21 cellular contexts compared by ENCODE assay signal in the genomic region with DNA sequence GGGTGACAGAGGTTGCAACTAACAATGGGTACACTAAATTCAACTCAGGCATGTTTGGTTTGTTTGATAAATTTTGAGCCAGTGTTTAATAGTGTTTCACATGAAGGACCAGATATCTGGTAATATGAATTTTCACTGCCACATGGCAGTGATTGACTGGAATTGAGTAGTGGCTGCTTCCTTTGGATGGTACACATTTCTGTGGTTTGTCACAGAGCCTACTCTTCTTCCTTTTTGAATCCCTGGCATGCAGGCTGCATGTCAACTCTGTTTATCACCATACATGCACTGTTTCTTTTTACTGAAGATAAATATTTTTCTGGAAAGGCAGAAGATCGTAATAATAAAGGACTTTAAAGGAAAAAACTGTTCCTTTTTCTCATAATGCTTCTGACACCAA.
"Had no signal": no experiment of that assay in that cellular context is flagged by ENCODE, and none has a peak within 500 bp of the region (broad histone marks: within the 10 kb centered on the region; RNA-seq: fewer than 3 reads in every experiment).

No MANE protein-coding gene starts in this region.

- H3K9ac ChIP-seq: parathyroid adenoma had no signal

- H3K4me1 ChIP-seq: parathyroid adenoma, sigmoid colon had no signal

- H3K79me2 ChIP-seq: parathyroid adenoma had no signal

- ATAC-seq: activated CD8-positive, alpha-beta T cell treated with anti-CD3 and anti-CD28 coated beads for 36 hours; activated T-helper 17 cell treated with anti-CD3 and anti-CD28 coated beads, Interleukin-2, amount 50 U/mL, for 72 hours; gastroesophageal sphincter; heart left ventricle; left ventricle myocardium superior; mucosa of descending colon; naive thymus-derived CD8-positive, alpha-beta T cell had no signal

- H2AFZ ChIP-seq: parathyroid adenoma had no signal

- H3K9me3 ChIP-seq: mucosa of descending colon, sigmoid colon had no signal

- H3K27me3 ChIP-seq: gastroesophageal sphincter, heart left ventricle, sigmoid colon, tibial artery had no signal

- H3K27ac ChIP-seq: gastroesophageal sphincter, heart left ventricle, parathyroid adenoma, sigmoid colon, tibial artery had no signal

- H3K4me3 ChIP-seq: gastroesophageal sphincter, heart left ventricle, mucosa of descending colon, sigmoid colon, tibial artery had no signal

- DNase-seq: activated CD4-positive, alpha-beta T cell treated with anti-CD3 and anti-CD28 coated beads, Interleukin-2, amount 10 ng/mL, durations not matched to agents 24 days and 14 days; activated CD4-positive, CD25-positive, alpha-beta regulatory T cell; activated CD8-positive, alpha-beta T cell treated with anti-CD3 and anti-CD28 coated beads for 36 hours; activated naive CD4-positive, alpha-beta T cell; activated naive CD8-positive, alpha-beta T cell treated with anti-CD3 and anti-CD28 coated beads, Interleukin-2, amount 10 ng/mL, durations not matched to agents 7 days and 5 days; activated T-cell treated with anti-CD3 and anti-CD28 coated beads, Interleukin-2, amount 50 U/mL, for 1 hour; caudate nucleus; heart left ventricle; left ventricle myocardium superior; mucosa of descending colon; naive thymus-derived CD8-positive, alpha-beta T cell; sigmoid colon; stimulated activated CD4-positive, alpha-beta T cell treated with anti-CD3 and anti-CD28 coated beads, Interleukin-2, amount 100 ng/mL, for 24 hours; stimulated activated naive CD4-positive, alpha-beta T cell treated with Interleukin-2 at 50 U/mL for 16 hours; substantia nigra; T-helper 1 cell; T-helper 9 cell; tibial artery had no signal
